12 cellular contexts compared by ENCODE assay signal in genomic region chr15:74265046-74265639, GRCh38. TPM values are rescaled to one million over a fixed set of nuclear protein-coding genes. Genes with fewer than 3 reads are reported as not detected.
DNase-seq lines count a peak whose midpoint lies in the region; ATAC-seq, FAIRE-seq and TF ChIP-seq lines count a peak whose summit lies in the region.
"Had no signal": no experiment of that assay in that cellular context is flagged by ENCODE, and none has a peak within 500 bp of the region (broad histone marks: within the 10 kb centered on the region; RNA-seq: fewer than 3 reads in every experiment).

No MANE protein-coding gene starts in this region.

- H3K36me3 ChIP-seq in endothelial cell of umbilical vein (ENCODE audit: control insufficient read depth in 2 of 2, extremely low read depth in 1 of 2, insufficient read depth in 2 of 2, low read length in 2 of 2) = no peaks in the 10 kb centered on the region
- H3K36me3 ChIP-seq: tibial artery had no signal

- no peak overlapping the region for H3K9ac ChIP-seq in endothelial cell of umbilical vein (replicated peaks; ENCODE audit: extremely low read depth, insufficient read depth, low read length)

- POLR2A ChIA-PET in endothelial cell of umbilical vein (lab: Charles Lee) = no interaction called here

- no peak overlapping the region for H3K4me2 ChIP-seq in endothelial cell of umbilical vein (ENCODE audit: insufficient read depth, low read length)

- no peak for TF ChIP-seq CTCF in endothelial cell of umbilical vein (IDR thresholded peaks at IDR 0.05; ENCODE audit: extremely low read depth in 1 of 2, insufficient read depth in 1 of 2, low read depth in 1 of 2, low read length in 2 of 2)

- no peaks in the 10 kb centered on the region for H3K79me2 ChIP-seq in endothelial cell of umbilical vein (ENCODE audit: control insufficient read depth, insufficient read depth, low read length)

- H3K9me1 ChIP-seq in endothelial cell of umbilical vein (replicated peaks; ENCODE audit: control insufficient read depth, extremely low read depth, insufficient read depth, low read length) = no peaks in the 10 kb centered on the region

- CTCF ChIA-PET in endothelial cell of umbilical vein (lab: Charles Lee) = interaction anchor here (0.9 to 2.2 kb wide), 2 partner anchors 25 to 26 kb away, joined by 4 to 5 read pairs; no protein-coding TSS in a partner anchor

- no peaks in the 10 kb centered on the region for H3K27me3 ChIP-seq in endothelial cell of umbilical vein (ENCODE audit: control insufficient read depth in 2 of 2, insufficient read depth in 2 of 2, low read length in 2 of 2)

- no peak for FAIRE-seq in endothelial cell of umbilical vein (lab: Jason Lieb, UNC)

- H2AFZ ChIP-seq in endothelial cell of umbilical vein (ENCODE audit: low read depth, low read length) = no peak overlapping the region

- H3K9me3 ChIP-seq in endothelial cell of umbilical vein (replicated peaks; ENCODE audit: control insufficient read depth, insufficient read depth, low read length) = no peaks in the 10 kb centered on the region
- H3K9me3 ChIP-seq: tibial artery had no signal

- dilution Hi-C loops in endothelial cell of umbilical vein (cut with MboI; ENCODE audit: extremely low pct_ligation_motif_present, low sequenced_read_pairs) = no loop called here

- no peaks in the 10 kb centered on the region for H4K20me1 ChIP-seq in endothelial cell of umbilical vein (replicated peaks; ENCODE audit: control insufficient read depth, extremely low read depth, insufficient read depth, low read length)

- BruUV-seq in endothelial cell of umbilical vein (replicated peaks; lab: Mats Ljungman, UMichigan) = no TSS peak

- no peak for TF ChIP-seq POLR2A in endothelial cell of umbilical vein (IDR thresholded peaks at IDR 0.05; ENCODE audit: low read depth, low read length)

- H3K4me3 ChIP-seq in endothelial cell of umbilical vein (replicated peaks in 1 of 3; ENCODE audit: insufficient read depth in 1 of 3, low read depth in 1 of 3, low read length in 3 of 3) = no peak overlapping the region
- H3K4me3 ChIP-seq: tibial artery had no signal

- intact Hi-C loops in left cardiac atrium (cut with DNase I) (no loop called here), cardiac septum (cut with DNase I) (no loop called here), endothelial cell of umbilical vein (cut with micrococcal nuclease) (loop anchor here (2.0 kb wide), 1 partner anchor 26 kb away; no protein-coding TSS in a partner anchor)

- no peak overlapping the region for H3K27ac ChIP-seq in endothelial cell of umbilical vein (ENCODE audit: insufficient read depth, low read depth, low read length)
- H3K27ac ChIP-seq: tibial artery had no signal

- ATAC-seq in left cardiac atrium = no peak
- ATAC-seq in activated CD4-positive, CD25-positive, alpha-beta regulatory T cell treated with anti-CD3 and anti-CD28 coated beads, Interleukin-2, amount 50 U/mL, for 24 hours = no peak
- ATAC-seq in HG03108 (IDR thresholded peaks at IDR 0.05; ENCODE audit: unreplicated experiment) = no peak
- ATAC-seq: CD8-positive, alpha-beta T cell; naive thymus-derived CD4-positive, alpha-beta T cell had no signal

- H3K4me1 ChIP-seq in endothelial cell of umbilical vein (ENCODE audit: control insufficient read depth, extremely low read depth, insufficient read depth, low read length) = no peaks in the 10 kb centered on the region
- H3K4me1 ChIP-seq: tibial artery had no signal

- peak; percentile 60 for DNase-seq in left cardiac atrium
- no peak for DNase-seq in cardiac septum (ENCODE audit: low spot score)
- peak; percentile 2 for DNase-seq in endothelial cell of umbilical vein (ENCODE audit: low read depth, low spot score)
- DNase-seq in stimulated activated CD8-positive, alpha-beta memory T cell treated with anti-CD3 and anti-CD28 coated beads, Interleukin-4, amount 100 ng/mL, for 48 hours = peak; percentile 42
- no peak for DNase-seq in cerebellar cortex (ENCODE audit: low spot score)
- DNase-seq: activated gamma-delta T cell treated with Interleukin-2 at 50 U/mL for 16 hours; CD8-positive, alpha-beta T cell; tibial artery had no signal

TF ChIP-seq in PFSK-1, 5 proteins besides CTCF, POLR2A, EP300 and RAD21:
- TF ChIP-seq POLR2AphosphoS5 (IDR thresholded peaks at IDR 0.05; ENCODE audit: low read depth, low read length) = no peak
- TF ChIP-seq REST (IDR thresholded peaks at IDR 0.05; ENCODE audit: insufficient read depth in 1 of 2, low read depth in 2 of 2, low read length in 2 of 2) = peak; percentile 98 to 100

TF ChIP-seq in endothelial cell of umbilical vein, 7 proteins besides CTCF, POLR2A, EP300 and RAD21:
- TF ChIP-seq JUN (IDR thresholded peaks at IDR 0.05; ENCODE audit: borderline replicate concordance, insufficient read depth, insufficient read length, low read depth) = no peak
- no peak for TF ChIP-seq FOS (IDR thresholded peaks at IDR 0.05; ENCODE audit: borderline replicate concordance, insufficient read depth, low read length)
- TF ChIP-seq GATA2 (IDR thresholded peaks at IDR 0.05; ENCODE audit: insufficient read depth, insufficient read length, low read depth, low read length) = no peak
- TF ChIP-seq MYC (IDR thresholded peaks at IDR 0.05; ENCODE audit: low read depth, low read length) = no peak
- no peak for TF ChIP-seq EZH2 (IDR thresholded peaks at IDR 0.05; ENCODE audit: borderline replicate concordance, low read depth, low read length, severe bottlenecking)
- no peak for TF ChIP-seq POLR2AphosphoS5 (IDR thresholded peaks at IDR 0.05; ENCODE audit: insufficient read depth, low read depth, low read length)
- TF ChIP-seq MAX (IDR thresholded peaks at IDR 0.05; ENCODE audit: insufficient read depth, insufficient read length) = no peak

RNA-seq across cellular contexts. Expression of gene CCDC33, which starts 29.0 kb away (rescaled TPM):
- total RNA-seq in left cardiac atrium = not detected
- total RNA-seq in cardiac septum = not detected
- polyA plus RNA-seq in PFSK-1 (2012; ENCODE audit: insufficient read length, low read depth) = not detected
- total RNA-seq in endothelial cell of umbilical vein = not detected in 2 replicates
- polyA plus RNA-seq in endothelial cell of umbilical vein = not detected in 2 replicates
- not detected in 2 replicates for polyA plus RNA-seq in endothelial cell of umbilical vein (2011; cell fraction: cytosol; rRNA removed)
- not detected in 2 replicates for polyA plus RNA-seq in endothelial cell of umbilical vein (2011; cell fraction: nucleus; rRNA removed)
- polyA plus RNA-seq in endothelial cell of umbilical vein (2012) = not detected in 2 replicates
- not detected in 2 replicates for polyA minus RNA-seq in endothelial cell of umbilical vein
- polyA minus RNA-seq in endothelial cell of umbilical vein (2011; cell fraction: cytosol; rRNA and poly(A)+ RNA removed) = not detected
- polyA minus RNA-seq in endothelial cell of umbilical vein (2011; cell fraction: nucleus; rRNA and poly(A)+ RNA removed) = not detected in 2 replicates
- total RNA-seq: CD8-positive, alpha-beta T cell; naive thymus-derived CD4-positive, alpha-beta T cell had no signal
- polyA plus RNA-seq: naive thymus-derived CD4-positive, alpha-beta T cell had no signal

Comparison
In these comparisons a context has a peak if more than half of its experiments do, and no peak if none do; other contexts are left out.
1. DNase-seq: peak in left cardiac atrium (single experiment), endothelial cell of umbilical vein (single experiment) and stimulated activated CD8-positive, alpha-beta memory T cell treated with anti-CD3 and anti-CD28 coated beads, Interleukin-4, amount 100 ng/mL, for 48 hours (single experiment); none in cardiac septum (single experiment) and cerebellar cortex (single experiment).